Comparison of ENCODE assay signal across 20 cellular contexts in genomic region chr9:89821081-89821480, GRCh38.
DNase-seq lines count a peak whose midpoint lies in the region; ATAC-seq and TF ChIP-seq lines count a peak whose summit lies in the region.
"Had no signal": no experiment of that assay in that cellular context is flagged by ENCODE, and none has a peak within 500 bp of the region (broad histone marks: within the 10 kb centered on the region; RNA-seq: fewer than 3 reads in every experiment).

No MANE protein-coding gene starts in this region.

- no peak for TF ChIP-seq CTCF in coronary artery (IDR thresholded peaks at IDR 0.05)

- no peaks in the 10 kb centered on the region for H3K27me3 ChIP-seq in mesendoderm (ENCODE audit: insufficient read depth, low read length, poor library complexity)
- H3K27me3 ChIP-seq: adrenal gland had no signal

- no peaks in the 10 kb centered on the region for H3K79me2 ChIP-seq in mesendoderm (ENCODE audit: control insufficient read depth, insufficient read depth, low read length)

- H4K5ac ChIP-seq in mesendoderm (ENCODE audit: low read length): no peak overlapping the region

- H3K36me3 ChIP-seq in mesendoderm (ENCODE audit: control insufficient read depth, insufficient read depth, low read length): no peaks in the 10 kb centered on the region
- H3K36me3 ChIP-seq: adrenal gland, HAP-1, heart right ventricle had no signal

- H3K4ac ChIP-seq in mesendoderm (ENCODE audit: low read depth, low read length): no peak overlapping the region

- intact Hi-C loops in activated T-helper 1 cell treated with anti-CD3 and anti-CD28 coated beads, Interleukin-12 subunit alpha, Interleukin-12 subunit beta, Interleukin-2, Interleukin-4 antibody, amounts not matched to agents 30 ng/mL and 10 ng/mL and 1 ng/mL, durations not matched to agents 14 hours and 24 hours and 36 hours (cut with micrococcal nuclease): no loop called here

- WGBS in mesendoderm (ENCODE audit: extremely low coverage, insufficient coverage, low lambda C conversion rate): no CpG with 5 or more reads among the region's 7 CpGs

- no peak overlapping the region for H3K56ac ChIP-seq in mesendoderm (ENCODE audit: low read length)

- peaks cover 3% of the 10 kb centered on the region for H3K27me3 Mint-ChIP-seq in activated T-helper 1 cell treated with anti-CD3 and anti-CD28 coated beads, Interleukin-12 subunit alpha, Interleukin-12 subunit beta, Interleukin-2, Interleukin-4 antibody, amounts not matched to agents 30 ng/mL and 10 ng/mL and 1 ng/mL, durations not matched to agents 14 hours and 24 hours and 36 hours (ENCODE audit: insufficient read depth)

- H3K23ac ChIP-seq in mesendoderm (ENCODE audit: low read length): no peak overlapping the region

- no peak overlapping the region for H3K4me2 ChIP-seq in mesendoderm (ENCODE audit: low read length)

- no peak overlapping the region for H3K4me3 ChIP-seq in coronary artery
- no peak overlapping the region for H3K4me3 ChIP-seq in mesendoderm (ENCODE audit: low read length)
- H3K4me3 ChIP-seq: adrenal gland, HAP-1, heart right ventricle, lung had no signal

- H3K4me1 ChIP-seq in mesendoderm (ENCODE audit: control insufficient read depth, low read depth, low read length): no peaks in the 10 kb centered on the region
- H3K4me1 ChIP-seq: HAP-1 had no signal

- H3K4me3 Mint-ChIP-seq in stimulated activated effector memory CD8-positive, alpha-beta T cell treated with anti-CD3 and anti-CD28 coated beads, Interleukin-12 subunit alpha, Interleukin-12 subunit beta, amount 100 ng/mL, for 72 hours: no peak overlapping the region
- no peak overlapping the region for H3K4me3 Mint-ChIP-seq in activated T-helper 1 cell treated with anti-CD3 and anti-CD28 coated beads, Interleukin-12 subunit alpha, Interleukin-12 subunit beta, Interleukin-2, Interleukin-4 antibody, amounts not matched to agents 30 ng/mL and 10 ng/mL and 1 ng/mL, durations not matched to agents 14 hours and 24 hours and 36 hours

- no peak overlapping the region for H3K27ac Mint-ChIP-seq in stimulated activated effector memory CD8-positive, alpha-beta T cell treated with anti-CD3 and anti-CD28 coated beads, Interleukin-12 subunit alpha, Interleukin-12 subunit beta, amount 100 ng/mL, for 72 hours
- H3K27ac Mint-ChIP-seq in activated T-helper 1 cell treated with anti-CD3 and anti-CD28 coated beads, Interleukin-12 subunit alpha, Interleukin-12 subunit beta, Interleukin-2, Interleukin-4 antibody, amounts not matched to agents 30 ng/mL and 10 ng/mL and 1 ng/mL, durations not matched to agents 14 hours and 24 hours and 36 hours: no peak overlapping the region

- no peak overlapping the region for H2AK5ac ChIP-seq in mesendoderm (ENCODE audit: low read length)

- no peak overlapping the region for H2BK120ac ChIP-seq in mesendoderm (ENCODE audit: low read depth, low read length)

- H3K18ac ChIP-seq in mesendoderm (ENCODE audit: low read length): no peak overlapping the region

- H2BK5ac ChIP-seq in mesendoderm (ENCODE audit: low read length): no peak overlapping the region

- H3K36me3 Mint-ChIP-seq in stimulated activated effector memory CD8-positive, alpha-beta T cell treated with anti-CD3 and anti-CD28 coated beads, Interleukin-12 subunit alpha, Interleukin-12 subunit beta, amount 100 ng/mL, for 72 hours: no peaks in the 10 kb centered on the region
- H3K36me3 Mint-ChIP-seq in activated T-helper 1 cell treated with anti-CD3 and anti-CD28 coated beads, Interleukin-12 subunit alpha, Interleukin-12 subunit beta, Interleukin-2, Interleukin-4 antibody, amounts not matched to agents 30 ng/mL and 10 ng/mL and 1 ng/mL, durations not matched to agents 14 hours and 24 hours and 36 hours (ENCODE audit: low read depth): peaks cover 2% of the 10 kb centered on the region

- H3K9ac ChIP-seq in mesendoderm (ENCODE audit: low read length): no peak overlapping the region

- no peaks in the 10 kb centered on the region for H3K9me3 Mint-ChIP-seq in stimulated activated effector memory CD8-positive, alpha-beta T cell treated with anti-CD3 and anti-CD28 coated beads, Interleukin-12 subunit alpha, Interleukin-12 subunit beta, amount 100 ng/mL, for 72 hours
- H3K9me3 Mint-ChIP-seq in activated T-helper 1 cell treated with anti-CD3 and anti-CD28 coated beads, Interleukin-12 subunit alpha, Interleukin-12 subunit beta, Interleukin-2, Interleukin-4 antibody, amounts not matched to agents 30 ng/mL and 10 ng/mL and 1 ng/mL, durations not matched to agents 14 hours and 24 hours and 36 hours: no peaks in the 10 kb centered on the region

- DNase-seq in EH (ENCODE audit: low read depth) (peak; percentile 6), M059J (ENCODE audit: low read depth) (peak; percentile 59), coronary artery (ENCODE audit: low spot score) (peak; percentile 46), mesendoderm (peak; percentile 72), DMS 273 treated with DMSO at 0.1 percent for 48 hours (lab: John Stamatoyannopoulos, UW) (no peak), globus pallidus (ENCODE audit: low spot score) (no peak)
- DNase-seq in stimulated activated effector memory CD8-positive, alpha-beta T cell treated with anti-CD3 and anti-CD28 coated beads, Interleukin-12 subunit alpha, Interleukin-12 subunit beta, amount 100 ng/mL, for 72 hours (ENCODE audit: low spot score in 2 of 2): no peak
- DNase-seq in activated T-helper 1 cell treated with anti-CD3 and anti-CD28 coated beads, Interleukin-12 subunit alpha, Interleukin-12 subunit beta, Interleukin-2, Interleukin-4 antibody, amounts not matched to agents 30 ng/mL and 10 ng/mL and 1 ng/mL, durations not matched to agents 14 hours and 24 hours and 36 hours (ENCODE audit: low spot score): no peak
- DNase-seq: activated CD4-positive, alpha-beta T cell treated with anti-CD3 and anti-CD28 coated beads, Interleukin-2, amount 50 U/mL, for 48 hours; activated T-cell treated with anti-CD3 and anti-CD28 coated beads for 4 hours; C1 segment of cervical spinal cord; heart right ventricle; KBM-7; NCI-H2171 treated with DMSO at 0.1 percent for 48 hours; NCI-H526; substantia nigra had no signal

- peaks cover 6% of the 10 kb centered on the region for H3K4me1 Mint-ChIP-seq in stimulated activated effector memory CD8-positive, alpha-beta T cell treated with anti-CD3 and anti-CD28 coated beads, Interleukin-12 subunit alpha, Interleukin-12 subunit beta, amount 100 ng/mL, for 72 hours
- H3K4me1 Mint-ChIP-seq in activated T-helper 1 cell treated with anti-CD3 and anti-CD28 coated beads, Interleukin-12 subunit alpha, Interleukin-12 subunit beta, Interleukin-2, Interleukin-4 antibody, amounts not matched to agents 30 ng/mL and 10 ng/mL and 1 ng/mL, durations not matched to agents 14 hours and 24 hours and 36 hours (ENCODE audit: low read depth): peaks cover 31% of the 10 kb centered on the region

- H2BK15ac ChIP-seq in mesendoderm (replicated peaks; ENCODE audit: low read depth): no peak overlapping the region

- no peak for ATAC-seq in stimulated activated effector memory CD8-positive, alpha-beta T cell treated with anti-CD3 and anti-CD28 coated beads, Interleukin-12 subunit alpha, Interleukin-12 subunit beta, amount 100 ng/mL, for 72 hours
- ATAC-seq: heart right ventricle had no signal

- no peak overlapping the region for H4K8ac ChIP-seq in mesendoderm (ENCODE audit: low read depth, low read length)

- no peak overlapping the region for H3K27ac ChIP-seq in coronary artery
- no peak overlapping the region for H3K27ac ChIP-seq in mesendoderm (ENCODE audit: low read depth, low read length)
- H3K27ac ChIP-seq: adrenal gland, epithelial cell of prostate, heart right ventricle had no signal

- H3K79me1 ChIP-seq in mesendoderm (ENCODE audit: low read length): no peaks in the 10 kb centered on the region

Comparison
In these comparisons a context has a peak if more than half of its experiments do, and no peak if none do; other contexts are left out.
1. DNase-seq: peak in EH (single experiment), M059J (single experiment), coronary artery (single experiment) and mesendoderm (single experiment); none in DMS 273 treated with DMSO at 0.1 percent for 48 hours (single experiment), globus pallidus (single experiment), stimulated activated effector memory CD8-positive, alpha-beta T cell treated with anti-CD3 and anti-CD28 coated beads, Interleukin-12 subunit alpha, Interleukin-12 subunit beta, amount 100 ng/mL, for 72 hours (0 of 2) and activated T-helper 1 cell treated with anti-CD3 and anti-CD28 coated beads, Interleukin-12 subunit alpha, Interleukin-12 subunit beta, Interleukin-2, Interleukin-4 antibody, amounts not matched to agents 30 ng/mL and 10 ng/mL and 1 ng/mL, durations not matched to agents 14 hours and 24 hours and 36 hours (single experiment).